8 cellular contexts compared by ENCODE assay signal in the genomic region with DNA sequence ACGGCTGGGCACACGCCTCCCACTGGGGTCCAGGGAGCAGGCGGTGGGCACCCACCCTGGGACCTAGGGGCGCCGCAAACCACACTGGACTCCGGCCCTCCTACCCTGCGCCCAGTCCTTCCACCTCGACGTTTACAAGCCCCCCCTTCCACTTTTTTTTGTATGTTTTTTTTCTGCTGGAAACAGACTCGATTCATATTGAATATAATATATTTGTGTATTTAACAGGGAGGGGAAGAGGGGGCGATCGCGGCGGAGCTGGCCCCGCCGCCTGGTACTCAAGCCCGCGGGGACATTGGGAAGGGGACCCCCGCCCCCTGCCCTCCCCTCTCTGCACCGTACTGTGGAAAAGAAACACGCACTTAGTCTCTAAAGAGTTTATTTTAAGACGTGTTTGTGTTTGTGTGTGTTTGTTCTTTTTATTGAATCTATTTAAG. TPM values are rescaled to one million over a fixed set of nuclear protein-coding genes. Genes with fewer than 3 reads are reported as not detected.
DNase-seq lines count a peak whose midpoint lies in the region; ATAC-seq and TF ChIP-seq lines count a peak whose summit lies in the region.

No MANE protein-coding gene starts in this region.

- H3K4me1 ChIP-seq in HAP-1, result peaks cover 21% of the 10 kb centered on the region
- H3K4me1 ChIP-seq in fibroblast of lung (ENCODE audit: control insufficient read depth, extremely low read depth, insufficient read depth, low read length), result peaks cover 29% of the 10 kb centered on the region

- H3K4me3 ChIP-seq in HAP-1, result peak overlapping the region; percentile 59
- peak overlapping the region; percentile 73 to 98 (median 94) for H3K4me3 ChIP-seq in fibroblast of lung (replicated peaks in 1 of 4; ENCODE audit: control extremely low read depth in 1 of 4, insufficient read depth in 1 of 4, low read depth in 3 of 4, low read length in 4 of 4)
- H3K4me3 ChIP-seq in skeletal muscle cell (ENCODE audit: low read depth, low read length), result peak overlapping the region; percentile 90

- H4K20me1 ChIP-seq in fibroblast of lung (ENCODE audit: control insufficient read depth, extremely low read depth, insufficient read depth, low read length), result no peaks in the 10 kb centered on the region

- peaks cover 20% of the 10 kb centered on the region for H3K79me2 ChIP-seq in fibroblast of lung (ENCODE audit: control insufficient read depth, insufficient read depth, low read length)

- peak overlapping the region; percentile 72 for H3K4me2 ChIP-seq in fibroblast of lung (ENCODE audit: extremely low read depth, insufficient read depth, low read length)

- H3K36me3 ChIP-seq in HAP-1 (replicated peaks) (peaks cover 10% of the 10 kb centered on the region), fibroblast of lung (ENCODE audit: control insufficient read depth, insufficient read depth, low read length) (peaks cover 2% of the 10 kb centered on the region)

- H3K9me3 Mint-ChIP-seq in T-helper 1 cell treated with Interleukin-12 subunit alpha and Interleukin-12 subunit beta and Interleukin-4 antibody, amounts not matched to agents 30 μg/mL and 1 μg/mL, for 36 hours, result no peaks in the 10 kb centered on the region

- peaks cover 38% of the 10 kb centered on the region for H3K4me1 Mint-ChIP-seq in T-helper 1 cell treated with Interleukin-12 subunit alpha and Interleukin-12 subunit beta and Interleukin-4 antibody, amounts not matched to agents 30 μg/mL and 1 μg/mL, for 36 hours (ENCODE audit: low read depth)

- H3K9me3 ChIP-seq in HAP-1 (no peaks in the 10 kb centered on the region; the same call in 1 of the 2 replicates), fibroblast of lung (ENCODE audit: control insufficient read depth, insufficient read depth, low read depth, low read length) (no peaks in the 10 kb centered on the region)

- H3K27me3 ChIP-seq in HAP-1 (ENCODE audit: low read depth) (no peaks in the 10 kb centered on the region), fibroblast of lung (ENCODE audit: control insufficient read depth, insufficient read depth, low read length) (no peaks in the 10 kb centered on the region)

- H3K27ac Mint-ChIP-seq in T-helper 1 cell treated with Interleukin-12 subunit alpha and Interleukin-12 subunit beta and Interleukin-4 antibody, amounts not matched to agents 30 μg/mL and 1 μg/mL, for 36 hours, result peak overlapping the region; percentile 99

- peak overlapping the region; percentile 95 for H3K4me3 Mint-ChIP-seq in T-helper 1 cell treated with Interleukin-12 subunit alpha and Interleukin-12 subunit beta and Interleukin-4 antibody, amounts not matched to agents 30 μg/mL and 1 μg/mL, for 36 hours

- DNase-seq in HAP-1 (ENCODE audit: low spot score in 2 of 2) (no peak), fibroblast of lung (ENCODE audit: low read depth in 2 of 2) (no peak), skeletal muscle cell (ENCODE audit: low read depth) (no peak), NOMO-1 treated with DMSO at 0.1 percent for 48 hours (lab: John Stamatoyannopoulos, UW; ENCODE audit: unreplicated experiment) (no peak), SW480 (ENCODE audit: low spot score) (no peak)

- H3K36me3 Mint-ChIP-seq in T-helper 1 cell treated with Interleukin-12 subunit alpha and Interleukin-12 subunit beta and Interleukin-4 antibody, amounts not matched to agents 30 μg/mL and 1 μg/mL, for 36 hours (ENCODE audit: low read depth), result peaks cover 9% of the 10 kb centered on the region

- no peak for TF ChIP-seq CTCF in fibroblast of lung (conservative IDR thresholded peaks at IDR 0.05 in 1 of 2, IDR thresholded peaks at IDR 0.05 in 1 of 2; ENCODE audit: low read depth in 1 of 2, low read length in 2 of 2)

- H3K9ac ChIP-seq in fibroblast of lung (ENCODE audit: insufficient read depth, low read length), result peak overlapping the region; percentile 99

- H2AFZ ChIP-seq in fibroblast of lung (ENCODE audit: low read length), result no peak overlapping the region

- in situ Hi-C loops in HAP-1 (cut with MboI; ENCODE audit: low sequenced_read_pairs), result no loop called here

- H3K27me3 Mint-ChIP-seq in T-helper 1 cell treated with Interleukin-12 subunit alpha and Interleukin-12 subunit beta and Interleukin-4 antibody, amounts not matched to agents 30 μg/mL and 1 μg/mL, for 36 hours (ENCODE audit: low read depth), result no peaks in the 10 kb centered on the region

- no peak for ATAC-seq in HG03135 (IDR thresholded peaks at IDR 0.05; ENCODE audit: unreplicated experiment)
- no peak for ATAC-seq in GM21423 (IDR thresholded peaks at IDR 0.05; ENCODE audit: unreplicated experiment)

- H3K27ac ChIP-seq in fibroblast of lung (ENCODE audit: insufficient read depth, low read length), result peak overlapping the region; percentile 97

RNA-seq across cellular contexts. Expression of gene JUNB, which starts 1.6 kb away (rescaled TPM):
- 108 and 118 TPM in 2 replicates for total RNA-seq in fibroblast of lung
- 20.2 and 93.3 TPM in 2 replicates for polyA plus RNA-seq in fibroblast of lung
- 42.3 and 166 TPM in 2 replicates for polyA plus RNA-seq in fibroblast of lung (2012)
- 11.2 and 12.8 TPM in 2 replicates for polyA minus RNA-seq in fibroblast of lung (ENCODE audit: low replicate concordance)

RNA-seq across cellular contexts. Expression of gene PRDX2, which starts 8.7 kb away (rescaled TPM):
- 166 and 228 TPM in 2 replicates for total RNA-seq in fibroblast of lung
- 186 and 294 TPM in 2 replicates for polyA plus RNA-seq in fibroblast of lung
- polyA plus RNA-seq in fibroblast of lung (2012), result 216 and 316 TPM in 2 replicates
- 512 and 667 TPM in 2 replicates for polyA minus RNA-seq in fibroblast of lung (ENCODE audit: low replicate concordance)

RNA-seq across cellular contexts. Expression of gene THSD8, which starts 9.0 kb away (rescaled TPM):
- 0.51 TPM in 1 of 2 replicates, not detected in the other for total RNA-seq in fibroblast of lung
- polyA plus RNA-seq in fibroblast of lung, result 2.8 TPM in 1 of 2 replicates, not detected in the other
- polyA plus RNA-seq in fibroblast of lung (2012), result 6.9 and 25.0 TPM in 2 replicates
- 4.7 and 18.1 TPM in 2 replicates for polyA minus RNA-seq in fibroblast of lung (ENCODE audit: low replicate concordance)

RNA-seq across cellular contexts. Expression of gene RNASEH2A, which starts 13.5 kb away (rescaled TPM):
- total RNA-seq in fibroblast of lung, result 3.1 and 8.9 TPM in 2 replicates
- 14.3 and 51.3 TPM in 2 replicates for polyA plus RNA-seq in fibroblast of lung
- 9.5 and 31.1 TPM in 2 replicates for polyA plus RNA-seq in fibroblast of lung (2012)
- polyA minus RNA-seq in fibroblast of lung (ENCODE audit: low replicate concordance), result 3.1 and 26.3 TPM in 2 replicates

RNA-seq across cellular contexts. Expression of gene HOOK2, which starts 17.5 kb away (rescaled TPM):
- total RNA-seq in fibroblast of lung, result 16.4 and 26.6 TPM in 2 replicates
- polyA plus RNA-seq in fibroblast of lung, result 6.6 TPM in 2 replicates
- polyA plus RNA-seq in fibroblast of lung (2012), result 9.9 and 10.9 TPM in 2 replicates
- polyA minus RNA-seq in fibroblast of lung (ENCODE audit: low replicate concordance), result 4.9 and 6.9 TPM in 2 replicates
